Comparison of ENCODE assay signal across 20 cellular contexts in the genomic region with DNA sequence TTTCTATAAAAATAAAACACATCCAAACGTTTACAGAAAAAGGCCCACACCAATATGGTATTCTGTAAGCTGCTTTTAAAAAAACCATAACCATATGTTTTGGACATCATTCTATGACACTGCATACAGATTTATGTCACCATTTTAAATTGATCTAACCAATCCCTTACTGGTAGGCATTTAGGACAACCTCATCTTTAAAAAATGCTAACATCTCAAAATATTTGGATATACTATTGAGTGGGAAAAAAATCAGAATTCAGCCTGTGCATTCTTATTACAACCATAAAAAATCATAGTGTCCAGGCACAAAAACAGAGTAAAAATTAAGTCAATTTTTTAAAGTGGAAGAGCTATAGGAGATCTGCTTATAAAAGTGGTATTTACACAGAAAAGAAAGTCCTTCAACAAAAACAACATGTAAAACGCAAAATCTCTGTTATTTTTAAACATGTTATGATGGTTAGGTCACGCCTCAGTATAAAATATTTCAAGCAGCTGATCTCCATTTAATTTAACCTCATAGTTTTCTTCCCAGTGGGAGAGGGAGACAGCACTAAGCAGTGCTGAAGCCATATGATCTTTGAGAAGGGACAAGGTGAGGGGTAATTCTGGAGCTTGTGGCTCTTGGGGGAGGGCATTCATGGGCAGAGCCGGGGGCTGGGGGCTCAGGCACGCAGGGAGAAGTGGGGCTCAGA. TPM values are rescaled to one million over a fixed set of nuclear protein-coding genes. Genes with fewer than 3 reads are reported as not detected.
DNase-seq lines count a peak whose midpoint lies in the region; ATAC-seq and TF ChIP-seq lines count a peak whose summit lies in the region.
"Had no signal": no experiment of that assay in that cellular context is flagged by ENCODE, and none has a peak within 500 bp of the region (broad histone marks: within the 10 kb centered on the region; RNA-seq: fewer than 3 reads in every experiment).

No MANE protein-coding gene starts in this region.

- peaks cover 32% of the 10 kb centered on the region for H3K9me1 ChIP-seq in IMR-90 (ENCODE audit: insufficient read depth, low read length)

- H3K27me3 Mint-ChIP-seq in brain, result no peaks in the 10 kb centered on the region
- H3K27me3 Mint-ChIP-seq: natural killer cell treated with Interleukin-12 subunit alpha and Interleukin-12 subunit beta and Interleukin-15 and Interleukin-18, amount 100 ng/mL, for 72 hours had no signal

- H2BK5ac ChIP-seq in IMR-90 (ENCODE audit: low read depth, low read length, poor library complexity, severe bottlenecking) (peak overlapping the region; percentile 95), mesendoderm (ENCODE audit: low read length) (no peak overlapping the region)

- H3K27ac ChIP-seq in IMR-90 (ENCODE audit: insufficient read depth, low read length), result peak overlapping the region; percentile 99
- no peak overlapping the region for H3K27ac ChIP-seq in mesendoderm (ENCODE audit: low read depth, low read length)
- peak overlapping the region; percentile 25 to 49 for H3K27ac ChIP-seq in uterus
- H3K27ac ChIP-seq in OCI-LY7 (ENCODE audit: low read depth, low read length, poor library complexity, severe bottlenecking), result no peak overlapping the region
- H3K27ac ChIP-seq: colonic mucosa, foreskin keratinocyte, SJSA1 had no signal

- peak; percentile 17 for ATAC-seq in IMR-90 (ENCODE audit: low read depth)
- ATAC-seq in HG02973 (IDR thresholded peaks at IDR 0.05; ENCODE audit: unreplicated experiment), result no peak
- ATAC-seq in HG02938 (IDR thresholded peaks at IDR 0.05; ENCODE audit: unreplicated experiment), result no peak
- ATAC-seq: activated CD8-positive, alpha-beta T cell treated with anti-CD3 and anti-CD28 coated beads, Interleukin-2, amount 10 ng/mL, durations not matched to agents 7 days and 5 days; activated T-cell treated with anti-CD3 and anti-CD28 coated beads, Interleukin-2, amount 50 U/mL, for 4 hours; foreskin keratinocyte; natural killer cell treated with Interleukin-12 subunit alpha and Interleukin-12 subunit beta and Interleukin-15 and Interleukin-18, amount 100 ng/mL, for 72 hours had no signal

- no peak for TF ChIP-seq RAD21 in IMR-90 (IDR thresholded peaks at IDR 0.05; ENCODE audit: low read length)

- H3K4me3 Mint-ChIP-seq in brain, result peak overlapping the region in 1 of 5 experiments; percentile 23
- H3K4me3 Mint-ChIP-seq: activated CD8-positive, alpha-beta T cell treated with anti-CD3 and anti-CD28 coated beads, Interleukin-2, amount 10 ng/mL, durations not matched to agents 7 days and 5 days; activated T-cell treated with anti-CD3 and anti-CD28 coated beads, Interleukin-2, amount 50 U/mL, for 4 hours; natural killer cell treated with Interleukin-12 subunit alpha and Interleukin-12 subunit beta and Interleukin-15 and Interleukin-18, amount 100 ng/mL, for 72 hours; T-helper 2 cell treated with Interferon-gamma antibody and Interleukin-4, amounts not matched to agents 5 μg/mL and 100 μg/mL, for 36 hours had no signal

- H2BK120ac ChIP-seq in IMR-90 (ENCODE audit: low read depth, low read length) (peak overlapping the region; percentile 87), mesendoderm (ENCODE audit: low read depth, low read length) (no peak overlapping the region)

- peak overlapping the region; percentile 74; the same call in 1 of the 2 replicates for H3K23ac ChIP-seq in IMR-90 (ENCODE audit: low read depth, low read length)
- H3K23ac ChIP-seq in mesendoderm (ENCODE audit: low read length), result no peak overlapping the region

- H2AK5ac ChIP-seq in IMR-90 (ENCODE audit: low read depth, low read length) (peak overlapping the region; percentile 74), mesendoderm (ENCODE audit: low read length) (no peak overlapping the region)

- CTCF ChIA-PET in IMR-90 (lab: Yijun Ruan, JAX), result interaction anchor here (1.0 kb wide), 2 partner anchors 148 to 510 kb away, joined by 3 to 4 read pairs; partner anchors contain the start of gene FBXO9
- CTCF ChIA-PET in OCI-LY7 (lab: Charles Lee; ENCODE audit: unreplicated experiment), result interaction anchor here (0.7 kb wide), 1 partner anchor 11 kb away, joined by 3 read pairs; no protein-coding TSS in a partner anchor

- no peaks in the 10 kb centered on the region for H3K36me3 Mint-ChIP-seq in brain
- H3K36me3 Mint-ChIP-seq: natural killer cell treated with Interleukin-12 subunit alpha and Interleukin-12 subunit beta and Interleukin-15 and Interleukin-18, amount 100 ng/mL, for 72 hours had no signal

- H3K79me2 ChIP-seq in mesendoderm (ENCODE audit: control insufficient read depth, insufficient read depth, low read length), result peaks cover 35% of the 10 kb centered on the region
- peaks cover 85% of the 10 kb centered on the region; the same call in 1 of the 2 replicates for H3K79me2 ChIP-seq in OCI-LY7 (ENCODE audit: insufficient read depth, low read depth, low read length)

- H3K36me3 ChIP-seq in IMR-90 (ENCODE audit: control insufficient read depth, insufficient read depth, low read length), result peaks cover 3% of the 10 kb centered on the region; the same call in 1 of the 2 replicates
- no peaks in the 10 kb centered on the region for H3K36me3 ChIP-seq in mesendoderm (ENCODE audit: control insufficient read depth, insufficient read depth, low read length)
- H3K36me3 ChIP-seq in uterus, result no peaks in the 10 kb centered on the region
- peaks cover 30% of the 10 kb centered on the region for H3K36me3 ChIP-seq in OCI-LY7 (ENCODE audit: insufficient read depth, low read length)
- H3K36me3 ChIP-seq: colonic mucosa had no signal

- intact Hi-C loops in IMR-90 (cut with micrococcal nuclease) (no loop called here), uterus (cut with DNase I; ENCODE audit: low total_unique reads) (no loop called here), OCI-LY7 (cut with micrococcal nuclease; ENCODE audit: unreplicated experiment) (no loop called here)

- H4K5ac ChIP-seq in IMR-90 (ENCODE audit: low read depth, low read length), result peak overlapping the region; percentile 91; the same call in 1 of the 2 replicates
- no peak overlapping the region for H4K5ac ChIP-seq in mesendoderm (ENCODE audit: low read length)

- H3K9me3 ChIP-seq in IMR-90 (ENCODE audit: control insufficient read depth, insufficient read depth, low read length), result no peaks in the 10 kb centered on the region
- H3K9me3 ChIP-seq in uterus, result no peaks in the 10 kb centered on the region
- H3K9me3 ChIP-seq in OCI-LY7 (ENCODE audit: low read length), result no peaks in the 10 kb centered on the region
- H3K9me3 ChIP-seq: colonic mucosa, SJSA1 had no signal

- H3K4me3 ChIP-seq in IMR-90 (ENCODE audit: insufficient read depth, low read depth, low read length) (no peak overlapping the region), mesendoderm (ENCODE audit: low read length) (no peak overlapping the region), uterus (no peak overlapping the region), OCI-LY7 (ENCODE audit: low read depth, low read length, poor library complexity, severe bottlenecking) (no peak overlapping the region)
- H3K4me3 ChIP-seq: colonic mucosa, SJSA1 had no signal

- no peak overlapping the region for H2AFZ ChIP-seq in IMR-90 (replicated peaks; ENCODE audit: low read length, poor library complexity)
- H2AFZ ChIP-seq in OCI-LY7 (ENCODE audit: low read length), result no peak overlapping the region

- H3K79me1 ChIP-seq in IMR-90 (ENCODE audit: low read depth in 1 of 2, low read length in 2 of 2), result peaks cover 13 to 71% of the 10 kb centered on the region in 2 experiments; a peak in 3 of 4 replicates
- peaks cover 12% of the 10 kb centered on the region for H3K79me1 ChIP-seq in mesendoderm (ENCODE audit: low read length)

- peak; percentile 69 for DNase-seq in IMR-90
- DNase-seq in mesendoderm, result no peak
- DNase-seq in uterus, result no peak
- no peak for DNase-seq in OCI-LY7 (ENCODE audit: low spot score)
- DNase-seq: activated CD4-positive, CD25-positive, alpha-beta regulatory T cell; activated CD8-positive, alpha-beta T cell treated with anti-CD3 and anti-CD28 coated beads, Interleukin-2, amount 10 ng/mL, durations not matched to agents 7 days and 5 days; activated naive CD4-positive, alpha-beta T cell treated with anti-CD3 and anti-CD28 coated beads, Interleukin-2, amount 50 U/mL, for 16 hours; activated T-cell treated with anti-CD3 and anti-CD28 coated beads, Interleukin-2, amount 50 U/mL, for 4 hours; colonic mucosa; foreskin keratinocyte; kidney; NCI-H1436; NCI-H774; stimulated activated CD4-positive, alpha-beta T cell treated with anti-CD3 and anti-CD28 coated beads, Interleukin-12 subunit alpha, Interleukin-12 subunit beta, amount 100 ng/mL, for 4 hours had no signal

- H3K27me3 ChIP-seq in IMR-90 (ENCODE audit: control insufficient read depth, insufficient read depth, low read length), result no peaks in the 10 kb centered on the region
- H3K27me3 ChIP-seq in mesendoderm (ENCODE audit: insufficient read depth, low read length, poor library complexity), result no peaks in the 10 kb centered on the region
- no peaks in the 10 kb centered on the region for H3K27me3 ChIP-seq in uterus
- H3K27me3 ChIP-seq: colonic mucosa, foreskin keratinocyte, SJSA1 had no signal

- H4K8ac ChIP-seq in IMR-90 (ENCODE audit: low read depth in 2 of 2, low read length in 2 of 2), result peak overlapping the region; percentile 43 to 82; a peak in 3 of 4 replicates
- peak overlapping the region; percentile 59 for H4K8ac ChIP-seq in mesendoderm (ENCODE audit: low read depth, low read length)

- H3K9ac ChIP-seq in IMR-90 (ENCODE audit: low read depth, low read length) (peak overlapping the region; percentile 59), mesendoderm (ENCODE audit: low read length) (no peak overlapping the region)

- 40% methylated on average over 2 of the region's 5 CpGs; no CpG with 5 or more reads in 1 of the 2 experiments for WGBS in IMR-90 (ENCODE audit: extremely low coverage in 2 of 2, insufficient read length in 1 of 2), 2 experiments
- WGBS in mesendoderm (ENCODE audit: extremely low coverage, insufficient coverage, low lambda C conversion rate), result no CpG with 5 or more reads among the region's 5 CpGs

- no TSS peak for BruUV-seq in IMR-90 (replicated peaks; lab: Mats Ljungman, UMichigan)
- no TSS peak for BruUV-seq in OCI-LY7 (replicated peaks; lab: Mats Ljungman, UMichigan)

- H3K4ac ChIP-seq in IMR-90 (ENCODE audit: low read depth, low read length) (peak overlapping the region; percentile 92), mesendoderm (ENCODE audit: low read depth, low read length) (no peak overlapping the region)

- H3K9me2 ChIP-seq in OCI-LY7 (ENCODE audit: insufficient read depth, low read length), result no peaks in the 10 kb centered on the region

- TF ChIP-seq POLR2A in IMR-90 (IDR thresholded peaks at IDR 0.05; ENCODE audit: low read depth, low read length) (no peak), uterus (IDR thresholded peaks at IDR 0.05) (no peak)

- peak overlapping the region; percentile 73 for H2BK20ac ChIP-seq in IMR-90 (ENCODE audit: low read depth, low read length)

- no peaks in the 10 kb centered on the region for H3K9me3 Mint-ChIP-seq in brain
- H3K9me3 Mint-ChIP-seq: activated T-cell treated with anti-CD3 and anti-CD28 coated beads, Interleukin-2, amount 50 U/mL, for 4 hours; natural killer cell treated with Interleukin-12 subunit alpha and Interleukin-12 subunit beta and Interleukin-15 and Interleukin-18, amount 100 ng/mL, for 72 hours; T-helper 2 cell treated with Interferon-gamma antibody and Interleukin-4, amounts not matched to agents 5 μg/mL and 100 μg/mL, for 36 hours had no signal

- peaks cover 28% of the 10 kb centered on the region; the same call in 1 of the 2 replicates for H4K20me1 ChIP-seq in IMR-90 (ENCODE audit: insufficient read depth, low read length)
- no peaks in the 10 kb centered on the region for H4K20me1 ChIP-seq in OCI-LY7 (ENCODE audit: insufficient read depth, low read length)

- H3K18ac ChIP-seq in IMR-90 (ENCODE audit: low read depth, low read length), result peak overlapping the region; percentile 94; the same call in 1 of the 2 replicates
- no peak overlapping the region for H3K18ac ChIP-seq in mesendoderm (ENCODE audit: low read length)

- peaks cover 71% of the 10 kb centered on the region for H3K4me1 Mint-ChIP-seq in brain

- H3K56ac ChIP-seq in IMR-90 (ENCODE audit: extremely low read depth, insufficient read depth, low read length) (peak overlapping the region; percentile 58; the same call in 1 of the 2 replicates), mesendoderm (ENCODE audit: low read length) (no peak overlapping the region)

- H2AK9ac ChIP-seq in IMR-90 (replicated peaks; ENCODE audit: low read depth, low read length, poor library complexity), result peak overlapping the region; percentile 49

- in situ Hi-C loops in IMR-90 (cut with MboI; ENCODE audit: low sequenced_read_pairs), result no loop called here

- peak overlapping the region; percentile 87 for H4K91ac ChIP-seq in IMR-90 (ENCODE audit: insufficient read depth, low read depth, low read length)

- no peak for TF ChIP-seq CTCF in IMR-90 (conservative IDR thresholded peaks at IDR 0.05; ENCODE audit: low read depth, low read length)
- no peak for TF ChIP-seq CTCF in brain (conservative IDR thresholded peaks at IDR 0.05)
- TF ChIP-seq CTCF in uterus (IDR thresholded peaks at IDR 0.05), result no peak
- TF ChIP-seq CTCF in OCI-LY7 (conservative IDR thresholded peaks at IDR 0.05; ENCODE audit: low read length), result no peak

- H3K14ac ChIP-seq in IMR-90 (replicated peaks; ENCODE audit: low read depth, low read length), result peak overlapping the region; percentile 74

- dilution Hi-C loops in IMR-90 (cut with HindIII; ENCODE audit: low sequenced_read_pairs, unreplicated experiment), result no loop called here

- H2BK15ac ChIP-seq in IMR-90 (ENCODE audit: low read depth, low read length) (no peak overlapping the region), mesendoderm (replicated peaks; ENCODE audit: low read depth) (no peak overlapping the region)

- peak overlapping the region; percentile 59 for H3K4me2 ChIP-seq in IMR-90 (ENCODE audit: low read depth, low read length)
- no peak overlapping the region for H3K4me2 ChIP-seq in mesendoderm (ENCODE audit: low read length)
- no peak overlapping the region for H3K4me2 ChIP-seq in OCI-LY7 (ENCODE audit: low read length)

- H3K4me1 ChIP-seq in IMR-90 (ENCODE audit: control insufficient read depth, insufficient read depth, low read length) (peaks cover 55% of the 10 kb centered on the region), mesendoderm (ENCODE audit: control insufficient read depth, low read depth, low read length) (peaks cover 28% of the 10 kb centered on the region), uterus (peaks cover 0 to 14% of the 10 kb centered on the region in 2 donors), OCI-LY7 (ENCODE audit: insufficient read depth, low read length, poor library complexity, severe bottlenecking) (peaks cover 58% of the 10 kb centered on the region)

- peak overlapping the region in 3 of 5 experiments; percentile 76 to 85 (median 84) for H3K27ac Mint-ChIP-seq in brain
- H3K27ac Mint-ChIP-seq: activated CD8-positive, alpha-beta T cell treated with anti-CD3 and anti-CD28 coated beads, Interleukin-2, amount 10 ng/mL, durations not matched to agents 7 days and 5 days; natural killer cell treated with Interleukin-12 subunit alpha and Interleukin-12 subunit beta and Interleukin-15 and Interleukin-18, amount 100 ng/mL, for 72 hours; T-helper 2 cell treated with Interferon-gamma antibody and Interleukin-4, amounts not matched to agents 5 μg/mL and 100 μg/mL, for 36 hours had no signal

- POLR2A ChIA-PET in IMR-90 (lab: Charles Lee; ENCODE audit: unreplicated experiment) (interaction anchor here (0.7 kb wide), 1 partner anchor 31 kb away, joined by 3 read pairs; no protein-coding TSS in a partner anchor), OCI-LY7 (lab: Charles Lee) (interaction anchor here (0.9 to 1.3 kb wide), 3 partner anchors 10 to 41 kb away, joined by 4 to 6 read pairs (median 5); no protein-coding TSS in a partner anchor)

RNA-seq across cellular contexts. Expression of gene TRAM2, which starts 21.2 kb away (rescaled TPM):
- total RNA-seq in IMR-90 (2012; rRNA removed) (77.2 and 81.1 TPM in 2 replicates), uterus (10 to 100 TPM in 2 of 4 donors, 1 to 10 TPM in 2; 3.8 to 33.2 (median 17.6) TPM), OCI-LY7 (2022) (34.9 and 38.2 TPM in 2 replicates)
- polyA plus RNA-seq in IMR-90 (2012; rRNA removed) (94.2 and 95.7 TPM in 2 replicates), brain (ENCODE audit: insufficient read depth, low read depth, low replicate concordance) (3.7 TPM)
- 51.8 and 52.7 TPM in 2 replicates for polyA plus RNA-seq in IMR-90 (2012; cell fraction: cytosol; rRNA removed)
- 86.8 and 207 TPM in 2 replicates for polyA plus RNA-seq in IMR-90 (2012; cell fraction: nucleus; rRNA removed; ENCODE audit: low replicate concordance)
- 39.3 TPM for polyA plus RNA-seq in mesendoderm (2013, experiment 1 of 2)
- 39.0 TPM for polyA plus RNA-seq in mesendoderm (2013, experiment 2 of 2)
- 16.3 and 19.3 TPM in 2 replicates for total RNA-seq in OCI-LY7 (2014; rRNA removed; shearing (Covaris generic))

Comparison
In these comparisons a context has a peak if more than half of its experiments do, and no peak if none do; other contexts are left out.
1. H3K27ac ChIP-seq: peak in IMR-90 (single experiment) and uterus (2 of 2); none in mesendoderm (single experiment) and OCI-LY7 (single experiment).